Comparison of ENCODE assay signal across 8 cellular contexts in genomic region chr15:73081321-73081958, GRCh38. TPM values are rescaled to one million over a fixed set of nuclear protein-coding genes. Genes with fewer than 3 reads are reported as not detected.
DNase-seq lines count a peak whose midpoint lies in the region; ATAC-seq and TF ChIP-seq lines count a peak whose summit lies in the region.

No MANE protein-coding gene starts in this region.

- no peak for DNase-seq in natural killer cell
- DNase-seq in natural killer cell treated with Interleukin-12 subunit alpha and Interleukin-12 subunit beta and Interleukin-15 and Interleukin-18, amount 100 ng/mL, for 72 hours (ENCODE audit: low spot score), result no peak
- peak; percentile 31 for DNase-seq in NCI-H1092 treated with DMSO at 0.1 percent for 48 hours (lab: John Stamatoyannopoulos, UW)
- peak; percentile 33 for DNase-seq in activated T-cell treated with anti-CD3 and anti-CD28 coated beads, Interleukin-2, amount 50 U/mL, for 24 hours
- DNase-seq in right atrium auricular region (ENCODE audit: low spot score), result no peak
- no peak for DNase-seq in smooth muscle cell (lab: John Stamatoyannopoulos, UW; ENCODE audit: unreplicated experiment)
- no peak for DNase-seq in omental fat pad (ENCODE audit: low spot score)

- H3K27me3 ChIP-seq in right atrium auricular region (no peaks in the 10 kb centered on the region), smooth muscle cell (ENCODE audit: low read depth) (peaks cover 4% of the 10 kb centered on the region)

- no peak overlapping the region for H3K4me3 Mint-ChIP-seq in natural killer cell
- H3K4me3 Mint-ChIP-seq in natural killer cell treated with Interleukin-12 subunit alpha and Interleukin-12 subunit beta and Interleukin-15 and Interleukin-18, amount 100 ng/mL, for 72 hours, result no peak overlapping the region
- no peak overlapping the region for H3K4me3 Mint-ChIP-seq in activated T-cell treated with anti-CD3 and anti-CD28 coated beads, Interleukin-2, amount 50 U/mL, for 24 hours

- H3K27me3 Mint-ChIP-seq in natural killer cell (ENCODE audit: low read depth in 2 of 2), result peaks cover 6 to 7% of the 10 kb centered on the region in 2 donors
- H3K27me3 Mint-ChIP-seq in natural killer cell treated with Interleukin-12 subunit alpha and Interleukin-12 subunit beta and Interleukin-15 and Interleukin-18, amount 100 ng/mL, for 72 hours, result peaks cover 0 to 5% of the 10 kb centered on the region in 2 donors
- no peaks in the 10 kb centered on the region for H3K27me3 Mint-ChIP-seq in activated T-cell treated with anti-CD3 and anti-CD28 coated beads, Interleukin-2, amount 50 U/mL, for 24 hours

- H2AFZ ChIP-seq in smooth muscle cell (ENCODE audit: low read depth), result no peak overlapping the region

- no peak overlapping the region for H3K9ac ChIP-seq in smooth muscle cell (ENCODE audit: low read depth)

- H3F3A ChIP-seq in smooth muscle cell (ENCODE audit: low read depth), result no peaks in the 10 kb centered on the region

- WGBS in smooth muscle cell (ENCODE audit: low lambda C conversion rate), result 45% methylated on average over 3 of the region's 3 CpGs

- no peak overlapping the region for H3K27ac Mint-ChIP-seq in natural killer cell
- no peak overlapping the region for H3K27ac Mint-ChIP-seq in natural killer cell treated with Interleukin-12 subunit alpha and Interleukin-12 subunit beta and Interleukin-15 and Interleukin-18, amount 100 ng/mL, for 72 hours
- no peak overlapping the region for H3K27ac Mint-ChIP-seq in activated T-cell treated with anti-CD3 and anti-CD28 coated beads, Interleukin-2, amount 50 U/mL, for 24 hours

- H3K36me3 ChIP-seq in right atrium auricular region (no peaks in the 10 kb centered on the region), smooth muscle cell (ENCODE audit: low read depth) (no peaks in the 10 kb centered on the region)

- peaks cover 9% of the 10 kb centered on the region for H4K20me1 ChIP-seq in smooth muscle cell (ENCODE audit: low read depth)

- peak; percentile 79 for TF ChIP-seq CTCF in natural killer cell (IDR thresholded peaks at IDR 0.05)
- peak; percentile 68 to 80 for TF ChIP-seq CTCF in right atrium auricular region (IDR thresholded peaks at IDR 0.05)
- peak; percentile 78 for TF ChIP-seq CTCF in smooth muscle cell (IDR thresholded peaks at IDR 0.05; ENCODE audit: borderline replicate concordance, insufficient read depth, poor library complexity, severe bottlenecking)
- TF ChIP-seq CTCF in omental fat pad (IDR thresholded peaks at IDR 0.05), result no peak

- H3K9me3 Mint-ChIP-seq in natural killer cell, result no peaks in the 10 kb centered on the region
- no peaks in the 10 kb centered on the region for H3K9me3 Mint-ChIP-seq in natural killer cell treated with Interleukin-12 subunit alpha and Interleukin-12 subunit beta and Interleukin-15 and Interleukin-18, amount 100 ng/mL, for 72 hours
- no peaks in the 10 kb centered on the region for H3K9me3 Mint-ChIP-seq in activated T-cell treated with anti-CD3 and anti-CD28 coated beads, Interleukin-2, amount 50 U/mL, for 24 hours

- no peaks in the 10 kb centered on the region for H3K4me1 Mint-ChIP-seq in natural killer cell
- no peaks in the 10 kb centered on the region for H3K4me1 Mint-ChIP-seq in natural killer cell treated with Interleukin-12 subunit alpha and Interleukin-12 subunit beta and Interleukin-15 and Interleukin-18, amount 100 ng/mL, for 72 hours (ENCODE audit: low read depth in 2 of 2)
- peaks cover 1% of the 10 kb centered on the region for H3K4me1 Mint-ChIP-seq in activated T-cell treated with anti-CD3 and anti-CD28 coated beads, Interleukin-2, amount 50 U/mL, for 24 hours (ENCODE audit: low read depth)

- no peaks in the 10 kb centered on the region for H3K9me3 ChIP-seq in right atrium auricular region
- H3K9me3 ChIP-seq in smooth muscle cell (replicated peaks; ENCODE audit: low read depth), result no peaks in the 10 kb centered on the region

- H3K27ac ChIP-seq in right atrium auricular region, result no peak overlapping the region
- H3K27ac ChIP-seq in smooth muscle cell (ENCODE audit: low read depth), result no peak overlapping the region

- H3K4me3 ChIP-seq in right atrium auricular region (no peak overlapping the region), smooth muscle cell (no peak overlapping the region)

- H3K4me1 ChIP-seq in right atrium auricular region, result peaks cover 0 to 9% of the 10 kb centered on the region in 2 donors
- peaks cover 14% of the 10 kb centered on the region for H3K4me1 ChIP-seq in smooth muscle cell (ENCODE audit: low read depth)

- intact Hi-C loops in natural killer cell (cut with micrococcal nuclease), result loop anchor here (1.0 to 5.0 kb wide), 4 partner anchors 284 to 479 kb away; partner anchors contain the start of gene ADPGK

- H3K4me2 ChIP-seq in smooth muscle cell, result no peak overlapping the region

- H3K36me3 Mint-ChIP-seq in natural killer cell, result no peaks in the 10 kb centered on the region
- no peaks in the 10 kb centered on the region for H3K36me3 Mint-ChIP-seq in natural killer cell treated with Interleukin-12 subunit alpha and Interleukin-12 subunit beta and Interleukin-15 and Interleukin-18, amount 100 ng/mL, for 72 hours
- no peaks in the 10 kb centered on the region for H3K36me3 Mint-ChIP-seq in activated T-cell treated with anti-CD3 and anti-CD28 coated beads, Interleukin-2, amount 50 U/mL, for 24 hours (ENCODE audit: low read depth)

- no peaks in the 10 kb centered on the region for H3K79me2 ChIP-seq in smooth muscle cell (ENCODE audit: low read depth)

- ATAC-seq in natural killer cell (peak; percentile 54 to 65 (median 60)), GM21786 (IDR thresholded peaks at IDR 0.05; ENCODE audit: unreplicated experiment) (no peak), omental fat pad (ENCODE audit: low FRiP score) (no peak)
- ATAC-seq in natural killer cell treated with Interleukin-12 subunit alpha and Interleukin-12 subunit beta and Interleukin-15 and Interleukin-18, amount 100 ng/mL, for 72 hours, result no peak

RNA-seq across cellular contexts. Expression of gene NEO1, which starts 29.2 kb away (rescaled TPM):
- total RNA-seq in natural killer cell (10 to 100 TPM; 16.3 to 19.0 (median 17.4) TPM), right atrium auricular region (10 to 100 TPM; 14.4 to 15.9 TPM), smooth muscle cell (20.9 and 21.8 TPM in 2 replicates), omental fat pad (10 to 100 TPM; 15.5 to 73.4 (median 24.0) TPM)
- 1 to 10 TPM; 3.6 to 8.0 TPM for total RNA-seq in natural killer cell treated with Interleukin-12 subunit alpha and Interleukin-12 subunit beta and Interleukin-15 and Interleukin-18, amount 100 ng/mL, for 72 hours
- polyA plus RNA-seq in smooth muscle cell, result 4.9 and 7.1 TPM in 2 replicates

Comparison
In these comparisons a context has a peak if more than half of its experiments do, and no peak if none do; other contexts are left out.
1. ATAC-seq: peak in natural killer cell (3 of 3); none in natural killer cell treated with Interleukin-12 subunit alpha and Interleukin-12 subunit beta and Interleukin-15 and Interleukin-18, amount 100 ng/mL, for 72 hours (0 of 2), GM21786 (single experiment) and omental fat pad (single experiment).
2. DNase-seq: peak in NCI-H1092 treated with DMSO at 0.1 percent for 48 hours (single experiment) and activated T-cell treated with anti-CD3 and anti-CD28 coated beads, Interleukin-2, amount 50 U/mL, for 24 hours (single experiment); none in natural killer cell (single experiment), natural killer cell treated with Interleukin-12 subunit alpha and Interleukin-12 subunit beta and Interleukin-15 and Interleukin-18, amount 100 ng/mL, for 72 hours (single experiment), right atrium auricular region (single experiment), smooth muscle cell (single experiment) and omental fat pad (single experiment).
3. CTCF ChIP-seq: peak in natural killer cell (single experiment), right atrium auricular region (2 of 2) and smooth muscle cell (single experiment); none in omental fat pad (0 of 3).